Comparison of ENCODE assay signal across 15 cellular contexts in genomic region chr1:235617808-235618207, GRCh38. TPM values are rescaled to one million over a fixed set of nuclear protein-coding genes. Genes with fewer than 3 reads are reported as not detected.
A peak's percentile ranks its signal among the peaks of the same experiment; 100 is the strongest.
DNase-seq lines count a peak whose midpoint lies in the region; ATAC-seq, FAIRE-seq and TF ChIP-seq lines count a peak whose summit lies in the region.
"Had no signal": no experiment of that assay in that cellular context is flagged by ENCODE, and none has a peak within 500 bp of the region (broad histone marks: within the 10 kb centered on the region; RNA-seq: fewer than 3 reads in every experiment).

No MANE protein-coding gene starts in this region.

- intact Hi-C loops in IMR-90 (cut with micrococcal nuclease): loop anchor here (5.0 kb wide), 1 partner anchor 106 kb away; no protein-coding TSS in a partner anchor

- H3K4me3 ChIP-seq in IMR-90 (ENCODE audit: insufficient read depth, low read depth, low read length) (no peak overlapping the region), brain microvascular endothelial cell (ENCODE audit: low read depth, low read length) (no peak overlapping the region), keratinocyte (ENCODE audit: control insufficient read depth in 2 of 3, extremely low read depth in 1 of 3, insufficient read depth in 2 of 3, low read depth in 1 of 3, low read length in 3 of 3) (no peak overlapping the region)
- H3K4me3 ChIP-seq: dorsolateral prefrontal cortex, psoas muscle had no signal

- H3K27me3 Mint-ChIP-seq in activated naive CD8-positive, alpha-beta T cell treated with anti-CD3 and anti-CD28 coated beads, Interleukin-2, amount 50 U/mL, for 24 hours: peaks cover 1% of the 10 kb centered on the region
- H3K27me3 Mint-ChIP-seq: activated naive CD8-positive, alpha-beta T cell treated with anti-CD3 and anti-CD28 coated beads for 36 hours; CD4-positive, CD25-positive, alpha-beta regulatory T cell had no signal

- H2BK120ac ChIP-seq in IMR-90 (ENCODE audit: low read depth, low read length): no peak overlapping the region

- H2BK5ac ChIP-seq in IMR-90 (ENCODE audit: low read depth, low read length, poor library complexity, severe bottlenecking): no peak overlapping the region

- FAIRE-seq in keratinocyte (lab: Jason Lieb, UNC): peak; percentile 9
- FAIRE-seq: TTC549 had no signal

- no peak for TF ChIP-seq POLR2A in IMR-90 (IDR thresholded peaks at IDR 0.05; ENCODE audit: low read depth, low read length)

- H2AK5ac ChIP-seq in IMR-90 (ENCODE audit: low read depth, low read length): no peak overlapping the region

- CTCF ChIA-PET in IMR-90 (lab: Yijun Ruan, JAX): interaction anchor here (0.7 to 1.2 kb wide), 3 partner anchors 11 to 17 kb away, joined by 3 to 4 read pairs (median 3); no protein-coding TSS in a partner anchor
- CTCF ChIA-PET in GM10248 (lab: Yijun Ruan, JAX): no interaction called here

- no peaks in the 10 kb centered on the region for H3K4me1 Mint-ChIP-seq in activated naive CD8-positive, alpha-beta T cell treated with anti-CD3 and anti-CD28 coated beads, Interleukin-2, amount 50 U/mL, for 24 hours
- H3K4me1 Mint-ChIP-seq: activated naive CD8-positive, alpha-beta T cell treated with anti-CD3 and anti-CD28 coated beads for 36 hours; CD4-positive, CD25-positive, alpha-beta regulatory T cell had no signal

- ATAC-seq in IMR-90 (ENCODE audit: low read depth): peak; percentile 99
- ATAC-seq in activated naive CD8-positive, alpha-beta T cell treated with anti-CD3 and anti-CD28 coated beads, Interleukin-2, amount 50 U/mL, for 24 hours: no peak
- ATAC-seq: psoas muscle had no signal

- dilution Hi-C loops in IMR-90 (cut with HindIII; ENCODE audit: low sequenced_read_pairs, unreplicated experiment) (no loop called here), keratinocyte (cut with MboI; ENCODE audit: extremely low pct_ligation_motif_present, low sequenced_read_pairs) (no loop called here)

- H4K20me1 ChIP-seq in IMR-90 (ENCODE audit: insufficient read depth, low read length) (no peaks in the 10 kb centered on the region), keratinocyte (ENCODE audit: control insufficient read depth, extremely low read depth, insufficient read depth, low read length) (no peaks in the 10 kb centered on the region)

- H3K27me3 ChIP-seq in IMR-90 (ENCODE audit: control insufficient read depth, insufficient read depth, low read length) (no peaks in the 10 kb centered on the region; the same call in 1 of the 2 replicates), brain microvascular endothelial cell (replicated peaks) (no peaks in the 10 kb centered on the region), keratinocyte (ENCODE audit: control insufficient read depth, extremely low read depth, insufficient read depth, low read length) (no peaks in the 10 kb centered on the region)
- H3K27me3 ChIP-seq: dorsolateral prefrontal cortex had no signal

- H3K9me1 ChIP-seq in IMR-90 (ENCODE audit: insufficient read depth, low read length) (peaks cover 3% of the 10 kb centered on the region; the same call in 1 of the 2 replicates), keratinocyte (ENCODE audit: control insufficient read depth, extremely low read depth, insufficient read depth, low read length) (no peaks in the 10 kb centered on the region)

- H3K4me2 ChIP-seq in IMR-90 (ENCODE audit: low read depth, low read length) (peak overlapping the region; percentile 55), keratinocyte (ENCODE audit: control insufficient read depth, extremely low read depth, insufficient read depth, low read depth, low read length) (no peak overlapping the region)

- peak; percentile 37 for TF ChIP-seq RAD21 in IMR-90 (IDR thresholded peaks at IDR 0.05; ENCODE audit: low read length)

- TF ChIP-seq CTCF in IMR-90 (conservative IDR thresholded peaks at IDR 0.05; ENCODE audit: low read depth, low read length) (peak; percentile 56), brain microvascular endothelial cell (IDR thresholded peaks at IDR 0.05; ENCODE audit: low read depth, low read length, missing control alignments) (peak; percentile 69), keratinocyte (optimal IDR thresholded peaks at IDR 0.05 in 1 of 3, IDR thresholded peaks at IDR 0.05 in 1 of 3, conservative IDR thresholded peaks at IDR 0.05 in 1 of 3; ENCODE audit: extremely low read depth in 1 of 3, insufficient read depth in 2 of 3, low read length in 3 of 3) (peak; percentile 49 to 66 (median 52)), GM10248 (IDR thresholded peaks at IDR 0.05; ENCODE audit: control extremely low read depth, extremely low read depth, low read depth, missing control alignments) (no peak)

- in situ Hi-C loops in IMR-90 (cut with MboI; ENCODE audit: low sequenced_read_pairs): no loop called here
- in situ Hi-C loops in brain microvascular endothelial cell (cut with HindIII; ENCODE audit: low pct_ligation_motif_present, low sequenced_read_pairs): no loop called here

- H3K14ac ChIP-seq in IMR-90 (replicated peaks; ENCODE audit: low read depth, low read length): no peak overlapping the region

- no peak overlapping the region for H3K18ac ChIP-seq in IMR-90 (ENCODE audit: low read depth, low read length)

- BruUV-seq in IMR-90 (replicated peaks; lab: Mats Ljungman, UMichigan): no TSS peak

- peak; percentile 69 for DNase-seq in AG08396 (ENCODE audit: low spot score)
- peak; percentile 77 for DNase-seq in IMR-90
- peak; percentile 62 for DNase-seq in brain microvascular endothelial cell
- DNase-seq in keratinocyte (ENCODE audit: low read depth, low spot score): no peak
- DNase-seq in SW480 (ENCODE audit: low spot score): no peak
- no peak for DNase-seq in GM10248 (ENCODE audit: extremely low spot score)
- DNase-seq in DMS79 treated with DMSO at 0.1 percent for 48 hours (lab: John Stamatoyannopoulos, UW): no peak
- no peak for DNase-seq in activated naive CD8-positive, alpha-beta T cell treated with anti-CD3 and anti-CD28 coated beads, Interleukin-2, amount 50 U/mL, for 24 hours
- DNase-seq: activated naive CD8-positive, alpha-beta T cell treated with anti-CD3 and anti-CD28 coated beads for 36 hours; CD4-positive, CD25-positive, alpha-beta regulatory T cell; dorsolateral prefrontal cortex; NCI-H1092 treated with DMSO at 0.1 percent for 48 hours; psoas muscle; stimulated activated CD4-positive, alpha-beta T cell treated with anti-CD3 and anti-CD28 coated beads, Interleukin-2, amount 100 ng/mL, for 24 hours had no signal

- POLR2A ChIA-PET in IMR-90 (lab: Charles Lee; ENCODE audit: unreplicated experiment): no interaction called here
- POLR2A ChIA-PET in GM10248 (lab: Yijun Ruan, JAX): no interaction called here

- WGBS in IMR-90 (ENCODE audit: extremely low coverage in 2 of 2, insufficient read length in 1 of 2), 2 experiments: no CpG with 5 or more reads among the region's 3 CpGs

- H3K79me1 ChIP-seq in IMR-90 (ENCODE audit: low read depth in 1 of 2, low read length in 2 of 2): no peaks in the 10 kb centered on the region

- H3K36me3 ChIP-seq in IMR-90 (ENCODE audit: control insufficient read depth, insufficient read depth, low read length) (no peaks in the 10 kb centered on the region), brain microvascular endothelial cell (replicated peaks) (no peaks in the 10 kb centered on the region), keratinocyte (ENCODE audit: control insufficient read depth in 2 of 2, extremely low read depth in 1 of 2, insufficient read depth in 2 of 2, low read length in 2 of 2) (no peaks in the 10 kb centered on the region)

- no peak overlapping the region for H2AFZ ChIP-seq in IMR-90 (replicated peaks; ENCODE audit: low read length, poor library complexity)
- H2AFZ ChIP-seq in keratinocyte (ENCODE audit: control insufficient read depth, low read length): no peak overlapping the region

- no peaks in the 10 kb centered on the region for H3K79me2 ChIP-seq in keratinocyte (ENCODE audit: control insufficient read depth, insufficient read depth, low read length)

- H2BK15ac ChIP-seq in IMR-90 (ENCODE audit: low read depth, low read length): no peak overlapping the region

- no peak overlapping the region for H2BK20ac ChIP-seq in IMR-90 (ENCODE audit: low read depth, low read length)

- H3K9ac ChIP-seq in IMR-90 (ENCODE audit: low read depth, low read length) (no peak overlapping the region), keratinocyte (ENCODE audit: control insufficient read depth, extremely low read depth, insufficient read depth, low read length) (no peak overlapping the region)

- H2AK9ac ChIP-seq in IMR-90 (replicated peaks; ENCODE audit: low read depth, low read length, poor library complexity): no peak overlapping the region

- no peak overlapping the region; the same call in 1 of the 2 replicates for H4K91ac ChIP-seq in IMR-90 (ENCODE audit: insufficient read depth, low read depth, low read length)

- H3K4me1 ChIP-seq in IMR-90 (ENCODE audit: control insufficient read depth, insufficient read depth, low read length) (peaks cover 10% of the 10 kb centered on the region), keratinocyte (ENCODE audit: control insufficient read depth, extremely low read depth, insufficient read depth, low read length) (peaks cover 13% of the 10 kb centered on the region)
- H3K4me1 ChIP-seq: psoas muscle had no signal

- H3K9me3 ChIP-seq in IMR-90 (ENCODE audit: control insufficient read depth, insufficient read depth, low read length): no peaks in the 10 kb centered on the region
- no peaks in the 10 kb centered on the region for H3K9me3 ChIP-seq in keratinocyte (ENCODE audit: control insufficient read depth, low read depth, low read length)
- H3K9me3 ChIP-seq: psoas muscle had no signal

- no peaks in the 10 kb centered on the region for H3K9me3 Mint-ChIP-seq in activated naive CD8-positive, alpha-beta T cell treated with anti-CD3 and anti-CD28 coated beads, Interleukin-2, amount 50 U/mL, for 24 hours
- H3K9me3 Mint-ChIP-seq: activated naive CD8-positive, alpha-beta T cell treated with anti-CD3 and anti-CD28 coated beads for 36 hours; CD4-positive, CD25-positive, alpha-beta regulatory T cell had no signal

- H3K23ac ChIP-seq in IMR-90 (ENCODE audit: low read depth, low read length): no peak overlapping the region

- H3K27ac ChIP-seq in IMR-90 (ENCODE audit: insufficient read depth, low read length) (peak overlapping the region; percentile 22; the same call in 1 of the 2 replicates), brain microvascular endothelial cell (no peak overlapping the region), keratinocyte (ENCODE audit: control insufficient read depth, insufficient read depth, low read length) (no peak overlapping the region)
- H3K27ac ChIP-seq: dorsolateral prefrontal cortex, psoas muscle had no signal

- H3K36me3 Mint-ChIP-seq in activated naive CD8-positive, alpha-beta T cell treated with anti-CD3 and anti-CD28 coated beads, Interleukin-2, amount 50 U/mL, for 24 hours (ENCODE audit: low read depth): no peaks in the 10 kb centered on the region
- H3K36me3 Mint-ChIP-seq: activated naive CD8-positive, alpha-beta T cell treated with anti-CD3 and anti-CD28 coated beads for 36 hours; CD4-positive, CD25-positive, alpha-beta regulatory T cell had no signal

- H3K4me3 Mint-ChIP-seq in activated naive CD8-positive, alpha-beta T cell treated with anti-CD3 and anti-CD28 coated beads, Interleukin-2, amount 50 U/mL, for 24 hours: no peak overlapping the region
- H3K4me3 Mint-ChIP-seq: activated naive CD8-positive, alpha-beta T cell treated with anti-CD3 and anti-CD28 coated beads for 36 hours; CD4-positive, CD25-positive, alpha-beta regulatory T cell had no signal

- H4K5ac ChIP-seq in IMR-90 (ENCODE audit: low read depth, low read length): no peak overlapping the region

- H3K27ac Mint-ChIP-seq in activated naive CD8-positive, alpha-beta T cell treated with anti-CD3 and anti-CD28 coated beads, Interleukin-2, amount 50 U/mL, for 24 hours: no peak overlapping the region
- H3K27ac Mint-ChIP-seq: activated naive CD8-positive, alpha-beta T cell treated with anti-CD3 and anti-CD28 coated beads for 36 hours; CD4-positive, CD25-positive, alpha-beta regulatory T cell had no signal

- no peak overlapping the region for H3K4ac ChIP-seq in IMR-90 (ENCODE audit: low read depth, low read length)

- H4K8ac ChIP-seq in IMR-90 (ENCODE audit: low read depth in 2 of 2, low read length in 2 of 2): no peak overlapping the region

- no peak overlapping the region for H3K56ac ChIP-seq in IMR-90 (ENCODE audit: extremely low read depth, insufficient read depth, low read length)

RNA-seq across cellular contexts. Expression of gene GNG4, which starts 31.8 kb away (rescaled TPM):
- 0.18 and 0.28 TPM in 2 replicates for total RNA-seq in IMR-90 (2012; rRNA removed)
- polyA plus RNA-seq in IMR-90 (2012; rRNA removed) (0.29 and 0.33 TPM in 2 replicates), keratinocyte (0.02 to 0.07 TPM in 2 of 3 replicates, not detected in the other)
- 0.21 and 0.23 TPM in 2 replicates for polyA plus RNA-seq in IMR-90 (2012; cell fraction: cytosol; rRNA removed)
- polyA plus RNA-seq in IMR-90 (2012; cell fraction: nucleus; rRNA removed; ENCODE audit: low replicate concordance): 0.02 and 0.08 TPM in 2 replicates
- polyA plus RNA-seq in keratinocyte (2011; ENCODE audit: low read depth): not detected
- polyA plus RNA-seq in keratinocyte (2011; cell fraction: cytosol; rRNA removed): not detected in 2 replicates
- not detected in 2 replicates for polyA plus RNA-seq in keratinocyte (2011; cell fraction: nucleus; rRNA removed)
- not detected in 2 replicates for polyA plus RNA-seq in keratinocyte (2012; ENCODE audit: low replicate concordance)
- polyA minus RNA-seq in keratinocyte: not detected in 3 replicates
- polyA minus RNA-seq in keratinocyte (2011; cell fraction: cytosol; rRNA and poly(A)+ RNA removed): not detected
- not detected in 2 replicates for polyA minus RNA-seq in keratinocyte (2011; cell fraction: nucleus; rRNA and poly(A)+ RNA removed)
- total RNA-seq: CD4-positive, CD25-positive, alpha-beta regulatory T cell; psoas muscle had no signal
- polyA plus RNA-seq: CD4-positive, CD25-positive, alpha-beta regulatory T cell had no signal

Comparison
In these comparisons a context has a peak if more than half of its experiments do, and no peak if none do; other contexts are left out.
1. DNase-seq: peak in AG08396 (single experiment), IMR-90 (single experiment) and brain microvascular endothelial cell (single experiment); none in keratinocyte (single experiment), SW480 (single experiment), GM10248 (single experiment), DMS79 treated with DMSO at 0.1 percent for 48 hours (single experiment) and activated naive CD8-positive, alpha-beta T cell treated with anti-CD3 and anti-CD28 coated beads, Interleukin-2, amount 50 U/mL, for 24 hours (single experiment).